In genomic region chr2:105005601-105006000, GRCh38 we compare ENCODE assay signal across 1 cellular context.
TF ChIP-seq lines count a peak whose summit lies in the region.

No MANE protein-coding gene starts in this region.

TF ChIP-seq in GM23338, 12 proteins besides CTCF, POLR2A, EP300 and RAD21:
- TF ChIP-seq, protein P1, sequence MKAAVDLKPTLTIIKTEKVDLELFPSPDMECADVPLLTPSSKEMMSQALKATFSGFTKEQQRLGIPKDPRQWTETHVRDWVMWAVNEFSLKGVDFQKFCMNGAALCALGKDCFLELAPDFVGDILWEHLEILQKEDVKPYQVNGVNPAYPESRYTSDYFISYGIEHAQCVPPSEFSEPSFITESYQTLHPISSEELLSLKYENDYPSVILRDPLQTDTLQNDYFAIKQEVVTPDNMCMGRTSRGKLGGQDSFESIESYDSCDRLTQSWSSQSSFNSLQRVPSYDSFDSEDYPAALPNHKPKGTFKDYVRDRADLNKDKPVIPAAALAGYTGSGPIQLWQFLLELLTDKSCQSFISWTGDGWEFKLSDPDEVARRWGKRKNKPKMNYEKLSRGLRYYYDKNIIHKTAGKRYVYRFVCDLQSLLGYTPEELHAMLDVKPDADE (IDR thresholded peaks at IDR 0.05), result no peak
- TF ChIP-seq STAT1 (IDR thresholded peaks at IDR 0.05; ENCODE audit: unreplicated experiment) (no peak), REST (IDR thresholded peaks at IDR 0.05; ENCODE audit: unreplicated experiment) (no peak), POLR2AphosphoS5 (IDR thresholded peaks at IDR 0.05; ENCODE audit: low read depth) (no peak), NANOG (IDR thresholded peaks at IDR 0.05; ENCODE audit: borderline replicate concordance) (no peak), JUNB (IDR thresholded peaks at IDR 0.05; ENCODE audit: unreplicated experiment) (no peak), EZH2 (IDR thresholded peaks at IDR 0.05; ENCODE audit: low read depth, unreplicated experiment) (no peak), ZNF462 (CRISPR knock-in tag; IDR thresholded peaks at IDR 0.05) (no peak), ZNF331 (CRISPR knock-in tag; IDR thresholded peaks at IDR 0.05; ENCODE audit: low read depth) (no peak), CREB1 (CRISPR knock-in tag; IDR thresholded peaks at IDR 0.05; ENCODE audit: low read depth) (no peak), EZH2phosphoT487 (IDR thresholded peaks at IDR 0.05; ENCODE audit: unreplicated experiment) (no peak), ZNF114 (CRISPR knock-in tag; IDR thresholded peaks at IDR 0.05) (no peak)
